In the genomic region with DNA sequence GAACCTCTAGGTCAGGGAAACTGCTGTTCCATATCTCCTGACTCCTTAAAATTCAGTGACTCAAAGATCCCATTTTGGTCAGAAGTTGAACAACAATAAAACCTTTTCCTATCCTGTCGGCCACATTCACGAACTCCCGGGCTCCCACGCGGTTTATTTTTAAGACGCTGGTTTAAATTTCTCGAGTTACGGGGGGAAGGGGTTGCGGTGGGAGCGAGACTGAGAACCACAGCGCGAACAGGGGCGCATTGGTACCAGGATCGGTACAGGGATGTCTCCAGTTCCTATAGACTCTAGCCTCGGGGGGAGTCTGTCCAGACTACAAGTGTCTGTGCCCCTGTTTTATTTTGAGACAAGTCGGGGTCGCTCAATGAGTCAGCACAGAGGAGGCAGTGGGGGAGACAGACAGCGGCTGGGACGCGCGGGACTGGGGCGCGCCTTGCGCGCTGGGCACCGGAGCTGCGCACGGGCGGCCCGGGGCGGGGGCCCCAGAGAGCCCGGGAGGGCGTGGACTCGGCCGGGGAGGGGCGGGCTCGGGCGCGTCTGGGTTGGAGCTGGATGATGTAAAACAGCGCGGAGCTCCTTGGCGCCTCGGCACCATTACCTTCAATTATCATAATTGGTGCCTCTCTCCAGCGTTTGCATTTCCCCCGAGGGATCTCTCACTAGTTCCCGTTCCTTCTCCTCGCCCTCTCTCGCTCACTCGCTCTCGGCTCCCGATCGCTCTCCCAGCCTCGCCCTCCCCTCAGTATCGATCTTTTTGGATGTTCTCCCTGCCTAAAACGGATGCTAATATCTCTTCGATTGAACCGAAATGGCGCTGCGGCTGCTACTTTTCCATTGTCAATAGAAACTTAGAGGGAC, we compare ENCODE assay signal across 8 cellular contexts. TPM values are rescaled to one million over a fixed set of nuclear protein-coding genes. Genes with fewer than 3 reads are reported as not detected.
DNase-seq lines count a peak whose midpoint lies in the region; ATAC-seq, FAIRE-seq and TF ChIP-seq lines count a peak whose summit lies in the region.

No MANE protein-coding gene starts in this region.

- no peak for TF ChIP-seq RAD21 in K562 (CRISPR knock-in tag; conservative IDR thresholded peaks at IDR 0.05 in 1 of 2, IDR thresholded peaks at IDR 0.05 in 1 of 2)

- no TSS peak for BruUV-seq in K562 (replicated peaks; lab: Mats Ljungman, UMichigan)

- peaks cover 0 to 6% of the 10 kb centered on the region in 2 experiments; a peak in 2 of 5 replicates for H3K4me1 ChIP-seq in K562 (replicated peaks in 1 of 2; ENCODE audit: control insufficient read depth in 2 of 2, insufficient read depth in 2 of 2, low read length in 2 of 2)

- H3K9me3 ChIP-seq in SK-N-MC (ENCODE audit: low read depth, low read length) = no peaks in the 10 kb centered on the region
- H3K9me3 ChIP-seq in K562 (replicated peaks; ENCODE audit: control insufficient read depth, insufficient read depth, low read depth, low read length) = peaks cover 3% of the 10 kb centered on the region; the same call in 1 of the 2 replicates

- H3K9ac ChIP-seq in SK-N-MC (ENCODE audit: insufficient read length) = peak overlapping the region; percentile 51
- no peak overlapping the region for H3K9ac ChIP-seq in K562 (ENCODE audit: insufficient read depth in 1 of 2, low read depth in 2 of 2, low read length in 2 of 2)

- H3K27ac ChIP-seq in SK-N-MC = no peak overlapping the region
- no peak overlapping the region for H3K27ac ChIP-seq in K562 (ENCODE audit: extremely low read depth, low read depth, low read length)

- H3K9me1 ChIP-seq in K562 (ENCODE audit: control insufficient read depth, insufficient read depth, low read length) = no peaks in the 10 kb centered on the region

- peak overlapping the region; percentile 55; the same call in 1 of the 2 replicates for H2AFZ ChIP-seq in K562 (ENCODE audit: low read depth, low read length)

- H3K4me2 ChIP-seq in K562 (ENCODE audit: insufficient read depth, low read length) = peak overlapping the region; percentile 47

- ATAC-seq in K562 (peak; percentile 94), HG03442 (IDR thresholded peaks at IDR 0.05; ENCODE audit: unreplicated experiment) (no peak), HG03520 (IDR thresholded peaks at IDR 0.05; ENCODE audit: unreplicated experiment) (no peak)

- TF ChIP-seq POLR2A in K562 (conservative IDR thresholded peaks at IDR 0.05) = no peak

- H3K27me3 ChIP-seq in K562 (ENCODE audit: control insufficient read depth in 2 of 2, insufficient read depth in 2 of 2, low read length in 2 of 2) = no peaks in the 10 kb centered on the region

- H4K20me1 ChIP-seq in K562 (replicated peaks; ENCODE audit: control insufficient read depth, insufficient read depth, low read length) = no peaks in the 10 kb centered on the region

- in situ Hi-C loops in K562 (cut with MboI) = loop anchor here (5.0 to 25.0 kb wide), 3 partner anchors 319 to 636 kb away; no protein-coding TSS in a partner anchor

- no peaks in the 10 kb centered on the region for H3K36me3 ChIP-seq in SK-N-MC (ENCODE audit: insufficient read depth, low read length)
- no peaks in the 10 kb centered on the region for H3K36me3 ChIP-seq in K562 (ENCODE audit: control insufficient read depth, insufficient read depth, low read length)

- no peak for FAIRE-seq in K562 (lab: Jason Lieb, UNC)

- no peaks in the 10 kb centered on the region for H3K79me2 ChIP-seq in K562 (ENCODE audit: control insufficient read depth, insufficient read depth, low read length)

- H3K4me3 ChIP-seq in SK-N-MC = peak overlapping the region; percentile 72
- peak overlapping the region; percentile 23 for H3K4me3 ChIP-seq in K562

- CTCF ChIA-PET in K562 (lab: Yijun Ruan, JAX; ENCODE audit: low intra/inter-chr PET ratio) = no interaction called here

- no peak for TF ChIP-seq CTCF in K562 (IDR thresholded peaks at IDR 0.05 in 2 of 3, conservative IDR thresholded peaks at IDR 0.05 in 1 of 3; ENCODE audit: insufficient read depth in 2 of 3, low read depth in 1 of 3, low read length in 3 of 3)

- 28% methylated on average over 48 of the region's 59 CpGs for WGBS in K562 (ENCODE audit: insufficient coverage, low coverage, missing lambda C conversion rate)

- DNase-seq in DMS53 (lab: John Stamatoyannopoulos, UW) (peak; percentile 64), DMS53 treated with DMSO at 0.1 percent for 48 hours (lab: John Stamatoyannopoulos, UW; ENCODE audit: unreplicated experiment) (no peak), SK-N-MC (ENCODE audit: low read depth, low spot score) (no peak), K562 (ENCODE audit: extremely low read depth in 1 of 4, low spot score in 3 of 4) (peak; percentile 42 to 62 (median 54)), iPS-NIHi7 (ENCODE audit: extremely low spot score) (peak; percentile 73)
- peak; percentile 3 to 48 for DNase-seq in stimulated activated CD4-positive, alpha-beta T cell treated with anti-CD3 and anti-CD28 coated beads, Interleukin-15, amount 100 ng/mL, for 48 hours (ENCODE audit: low read depth in 2 of 2)

- intact Hi-C loops in K562 (cut with micrococcal nuclease) = loop anchor here (10.0 kb wide), 1 partner anchor 636 kb away; no protein-coding TSS in a partner anchor

- TF ChIP-seq EP300 in K562 (IDR thresholded peaks at IDR 0.05; ENCODE audit: low read length) = no peak

- POLR2A ChIA-PET in K562 (lab: Yijun Ruan, JAX) = no interaction called here

TF ChIP-seq in K562, 482 proteins besides CTCF, POLR2A, EP300 and RAD21 (continues in another document):
- TF ChIP-seq CXXC5 (CRISPR knock-in tag; IDR thresholded peaks at IDR 0.05) (0 out of 2 replicates have a peak, but pooled peaks have one; percentile 18), SP1 (CRISPR knock-in tag; IDR thresholded peaks at IDR 0.05) (no peak), CC2D1A (IDR thresholded peaks at IDR 0.05) (no peak), GABPB1 (CRISPR knock-in tag; IDR thresholded peaks at IDR 0.05) (no peak), VEZF1 (CRISPR knock-in tag; IDR thresholded peaks at IDR 0.05) (0 out of 2 replicates have a peak, but pooled peaks have one; percentile 29), DPF2 (IDR thresholded peaks at IDR 0.05) (no peak), TCFL5 (CRISPR knock-in tag; conservative IDR thresholded peaks at IDR 0.05) (no peak), MBD1 (CRISPR knock-in tag; IDR thresholded peaks at IDR 0.05) (0 out of 2 replicates have a peak, but pooled peaks have one; percentile 46), NRF1 (conservative IDR thresholded peaks at IDR 0.05 in 1 of 2, IDR thresholded peaks at IDR 0.05 in 1 of 2) (peak; percentile 72 to 76; a peak in 3 of 4 replicates), CHCHD3 (CRISPR knock-in tag; IDR thresholded peaks at IDR 0.05) (no peak), CTBP1 (IDR thresholded peaks at IDR 0.05; ENCODE audit: borderline replicate concordance) (0 out of 2 replicates have a peak, but pooled peaks have one; percentile 16)

RNA-seq across cellular contexts. Expression of gene BAMBI, which starts 8.7 kb away (rescaled TPM):
- 24.8 and 28.2 TPM in 2 replicates for total RNA-seq in K562 (2011; cell fraction: chromatin; rRNA removed; ENCODE audit: low replicate concordance)
- total RNA-seq in K562 (2011; cell fraction: nucleolus; rRNA removed) = 17.6 and 25.8 TPM in 2 replicates
- total RNA-seq in K562 (2011; cell fraction: nucleoplasm; rRNA removed) = 17.6 and 19.4 TPM in 2 replicates
- total RNA-seq in K562 (2014; rRNA removed) (21.8 TPM in 2 replicates), K562 (2014; rRNA removed; fragmentation: Illumina TruSeq; extraction: Trizol) (13.5 and 14.8 TPM in 2 replicates), K562 (2015; rRNA removed; fragmentation: Illumina TruSeq; extraction: Trizol) (18.9 and 19.2 TPM in 2 replicates), K562 (2021) (18.7 and 20.1 TPM in 2 replicates)
- polyA plus RNA-seq in K562 (2011; rRNA removed) (7.2 and 7.7 TPM in 2 replicates), K562 (2014; fragmentation: Illumina TruSeq; extraction: Trizol) (10.9 and 11.6 TPM in 2 replicates), K562 (2014; fragmentation: Nextera tagmentation; extraction: Ambion mirVana) (1 to 10 TPM; 2.0 to 2.9 TPM), K562 (2014; rRNA removed) (13.2 and 13.6 TPM in 2 replicates)
- 6.9 and 11.4 TPM in 2 replicates for polyA plus RNA-seq in K562 (2011; cell fraction: cytosol; rRNA removed)
- polyA plus RNA-seq in K562 (2011; cell fraction: nucleus; rRNA removed) = 21.3 and 26.7 TPM in 2 replicates
- polyA plus RNA-seq in K562 (2012) = 13.5 and 15.2 TPM in 2 replicates
- 6.0 and 6.4 TPM in 2 replicates for polyA minus RNA-seq in K562 (2011; rRNA and poly(A)+ RNA removed)
- 4.6 and 6.2 TPM in 2 replicates for polyA minus RNA-seq in K562 (2011; cell fraction: cytosol; rRNA and poly(A)+ RNA removed)
- 9.3 and 13.3 TPM in 2 replicates for polyA minus RNA-seq in K562 (2011; cell fraction: nucleus; rRNA and poly(A)+ RNA removed)

Comparison
In these comparisons a context has a peak if more than half of its experiments do, and no peak if none do; other contexts are left out.
1. DNase-seq: peak in DMS53 (single experiment), K562 (4 of 4), iPS-NIHi7 (single experiment) and stimulated activated CD4-positive, alpha-beta T cell treated with anti-CD3 and anti-CD28 coated beads, Interleukin-15, amount 100 ng/mL, for 48 hours (2 of 2); none in DMS53 treated with DMSO at 0.1 percent for 48 hours (single experiment) and SK-N-MC (single experiment).